ENCODE assay signal across 10 cellular contexts in genomic region chr17:10357768-10358167, GRCh38. TPM values are rescaled to one million over a fixed set of nuclear protein-coding genes. Genes with fewer than 3 reads are reported as not detected.
DNase-seq lines count a peak whose midpoint lies in the region; ATAC-seq, FAIRE-seq and TF ChIP-seq lines count a peak whose summit lies in the region.
"Had no signal": no experiment of that assay in that cellular context is flagged by ENCODE, and none has a peak within 500 bp of the region (broad histone marks: within the 10 kb centered on the region; RNA-seq: fewer than 3 reads in every experiment).

No MANE protein-coding gene starts in this region.

- CTCF ChIA-PET in HEK293T (lab: Yijun Ruan, JAX), result interaction anchor here (0.6 to 1.1 kb wide), 2 partner anchors 13 to 189 kb away, joined by 3 to 4 read pairs; no protein-coding TSS in a partner anchor

- TF ChIP-seq CTCF in D721Med (IDR thresholded peaks at IDR 0.05; ENCODE audit: insufficient read depth, missing control alignments), result peak; percentile 38
- peak; percentile 55 for TF ChIP-seq CTCF in neural crest cell (conservative IDR thresholded peaks at IDR 0.05)

- no peak overlapping the region for H3K27ac Mint-ChIP-seq in activated naive CD8-positive, alpha-beta T cell treated with anti-CD3 and anti-CD28 coated beads, Interleukin-2, amount 50 U/mL, for 24 hours
- H3K27ac Mint-ChIP-seq in neural crest cell (ENCODE audit: unreplicated experiment), result no peak overlapping the region

- ATAC-seq in activated naive CD8-positive, alpha-beta T cell treated with anti-CD3 and anti-CD28 coated beads, Interleukin-2, amount 50 U/mL, for 24 hours, result no peak
- ATAC-seq in HG03432 (IDR thresholded peaks at IDR 0.05; ENCODE audit: unreplicated experiment) (no peak), HG02623 (IDR thresholded peaks at IDR 0.05; ENCODE audit: unreplicated experiment) (no peak), HG03378 (IDR thresholded peaks at IDR 0.05; ENCODE audit: unreplicated experiment) (no peak)

- no peak overlapping the region for H3K4me3 Mint-ChIP-seq in activated naive CD8-positive, alpha-beta T cell treated with anti-CD3 and anti-CD28 coated beads, Interleukin-2, amount 50 U/mL, for 24 hours
- H3K4me3 Mint-ChIP-seq in neural crest cell, result no peak overlapping the region

- H3K36me3 Mint-ChIP-seq in activated naive CD8-positive, alpha-beta T cell treated with anti-CD3 and anti-CD28 coated beads, Interleukin-2, amount 50 U/mL, for 24 hours (ENCODE audit: low read depth), result no peaks in the 10 kb centered on the region
- H3K36me3 Mint-ChIP-seq in neural crest cell (ENCODE audit: low read depth), result no peaks in the 10 kb centered on the region

- DNase-seq in D721Med (ENCODE audit: insufficient read length, low spot score) (no peak), HEK293T (ENCODE audit: extremely low spot score) (peak; percentile 39), neural crest cell (ENCODE audit: low read depth, low spot score) (no peak), NCI-H69 (lab: John Stamatoyannopoulos, UW) (no peak)
- DNase-seq in activated naive CD8-positive, alpha-beta T cell treated with anti-CD3 and anti-CD28 coated beads, Interleukin-2, amount 50 U/mL, for 24 hours, result peak; percentile 22
- DNase-seq: mammary epithelial cell had no signal

- H3K4me1 Mint-ChIP-seq in activated naive CD8-positive, alpha-beta T cell treated with anti-CD3 and anti-CD28 coated beads, Interleukin-2, amount 50 U/mL, for 24 hours, result no peaks in the 10 kb centered on the region
- H3K4me1 Mint-ChIP-seq in neural crest cell, result no peaks in the 10 kb centered on the region

- POLR2A ChIA-PET in HEK293T (lab: Yijun Ruan, JAX), result no interaction called here

- H3K27me3 Mint-ChIP-seq in activated naive CD8-positive, alpha-beta T cell treated with anti-CD3 and anti-CD28 coated beads, Interleukin-2, amount 50 U/mL, for 24 hours, result peaks cover 4% of the 10 kb centered on the region
- peaks cover 11% of the 10 kb centered on the region for H3K27me3 Mint-ChIP-seq in neural crest cell (ENCODE audit: low read depth)

- no peak for FAIRE-seq in D721Med (lab: Jason Lieb, UNC)
- FAIRE-seq: astrocyte had no signal

- no peaks in the 10 kb centered on the region for H3K9me3 Mint-ChIP-seq in activated naive CD8-positive, alpha-beta T cell treated with anti-CD3 and anti-CD28 coated beads, Interleukin-2, amount 50 U/mL, for 24 hours
- no peaks in the 10 kb centered on the region for H3K9me3 Mint-ChIP-seq in neural crest cell

TF ChIP-seq in HEK293T, 16 proteins besides CTCF, POLR2A, EP300 and RAD21:
- TF ChIP-seq CTBP1 (IDR thresholded peaks at IDR 0.05; ENCODE audit: borderline replicate concordance) (no peak), LEF1 (IDR thresholded peaks at IDR 0.05; ENCODE audit: borderline replicate concordance) (no peak), ZNF384 (IDR thresholded peaks at IDR 0.05) (no peak), FOXK2 (IDR thresholded peaks at IDR 0.05) (no peak), ELF4 (IDR thresholded peaks at IDR 0.05) (no peak), SUZ12 (IDR thresholded peaks at IDR 0.05) (no peak), HDGF (IDR thresholded peaks at IDR 0.05; ENCODE audit: borderline replicate concordance) (no peak), FOXA1 (IDR thresholded peaks at IDR 0.05) (no peak), SP1 (IDR thresholded peaks at IDR 0.05) (no peak), TARDBP (IDR thresholded peaks at IDR 0.05) (no peak), ARNT (IDR thresholded peaks at IDR 0.05) (no peak), L3MBTL2 (conservative IDR thresholded peaks at IDR 0.05) (no peak), FOXM1 (IDR thresholded peaks at IDR 0.05; ENCODE audit: borderline replicate concordance) (no peak)

RNA-seq across cellular contexts. Expression of gene MYH13, which starts 15.0 kb away (rescaled TPM):
- total RNA-seq in neural crest cell, result not detected in 2 replicates
- total RNA-seq: astrocyte, mammary epithelial cell had no signal

Comparison
In these comparisons a context has a peak if more than half of its experiments do, and no peak if none do; other contexts are left out.
1. DNase-seq: peak in HEK293T (single experiment) and activated naive CD8-positive, alpha-beta T cell treated with anti-CD3 and anti-CD28 coated beads, Interleukin-2, amount 50 U/mL, for 24 hours (single experiment); none in D721Med (single experiment), neural crest cell (single experiment) and NCI-H69 (single experiment).